10 cellular contexts compared by ENCODE assay signal in the genomic region with DNA sequence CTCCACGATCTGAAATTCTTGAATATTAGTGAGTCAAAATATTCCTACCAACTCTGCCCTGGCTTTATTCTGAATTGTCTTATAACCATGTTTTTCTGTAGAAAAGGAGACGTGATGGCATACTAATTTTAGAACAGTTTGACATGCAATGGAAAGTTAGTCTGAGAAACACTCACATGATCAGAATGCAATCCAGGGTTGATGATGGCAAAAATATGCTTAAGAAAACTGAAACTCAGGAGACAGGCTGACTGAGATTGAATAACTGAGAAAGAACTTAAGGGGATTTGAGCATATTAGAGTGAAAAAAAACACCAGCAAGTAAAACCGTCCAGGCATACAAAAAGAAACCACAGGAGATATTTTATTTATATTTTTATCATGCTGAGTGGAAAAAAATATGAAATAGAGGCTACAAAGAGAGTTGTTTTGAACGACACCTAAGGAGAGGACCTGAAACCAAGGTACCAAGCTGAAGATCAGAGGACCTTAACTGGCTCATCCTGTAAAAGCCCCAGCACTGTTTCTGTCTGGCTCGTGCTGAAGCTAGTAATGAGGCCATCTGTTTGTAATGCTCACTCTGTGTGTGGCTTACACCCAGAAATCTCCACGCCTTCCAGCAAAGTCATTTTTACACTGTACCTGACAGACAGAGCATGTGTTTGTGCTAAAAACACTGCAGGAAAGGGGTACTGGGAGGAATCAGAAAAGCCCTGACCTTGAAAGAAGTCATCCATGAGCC.
A peak's percentile ranks its signal among the peaks of the same experiment; 100 is the strongest.
DNase-seq lines count a peak whose midpoint lies in the region; ATAC-seq and TF ChIP-seq lines count a peak whose summit lies in the region.
"Had no signal": no experiment of that assay in that cellular context is flagged by ENCODE, and none has a peak within 500 bp of the region (broad histone marks: within the 10 kb centered on the region; RNA-seq: fewer than 3 reads in every experiment).

No MANE protein-coding gene starts in this region.

- TF ChIP-seq CTCF in CD8-positive, alpha-beta T cell (IDR thresholded peaks at IDR 0.05): no peak
- TF ChIP-seq CTCF in endodermal cell (conservative IDR thresholded peaks at IDR 0.05): no peak

- POLR2A ChIA-PET in CD8-positive, alpha-beta T cell (lab: Charles Lee): no interaction called here

- no peak overlapping the region for H3K4me3 Mint-ChIP-seq in CD8-positive, alpha-beta T cell
- no peak overlapping the region for H3K4me3 Mint-ChIP-seq in endodermal cell

- H3K4me3 ChIP-seq in adipocyte (ENCODE audit: low read length) (peak overlapping the region; percentile 72), skeletal muscle tissue (ENCODE audit: low read length in 3 of 3) (peak overlapping the region in 1 of 3 donors; percentile 33), endodermal cell (ENCODE audit: low read length) (no peak overlapping the region)
- no peak overlapping the region for H3K4me3 ChIP-seq in CD8-positive, alpha-beta T cell (ENCODE audit: low read depth, low read length)

- no peaks in the 10 kb centered on the region for H3K9me3 Mint-ChIP-seq in CD8-positive, alpha-beta T cell
- H3K9me3 Mint-ChIP-seq in endodermal cell: no peaks in the 10 kb centered on the region

- peak overlapping the region; percentile 88 for H3K9ac ChIP-seq in adipocyte (ENCODE audit: low read length)
- no peak overlapping the region for H3K9ac ChIP-seq in skeletal muscle tissue (ENCODE audit: low read depth in 1 of 3, low read length in 3 of 3)
- H3K9ac ChIP-seq in endodermal cell (ENCODE audit: extremely low read depth, low read length, poor library complexity, severe bottlenecking): no peak overlapping the region

- H3K36me3 Mint-ChIP-seq in CD8-positive, alpha-beta T cell: no peaks in the 10 kb centered on the region
- no peaks in the 10 kb centered on the region for H3K36me3 Mint-ChIP-seq in endodermal cell (ENCODE audit: low read depth)

- DNase-seq in G401 (ENCODE audit: low spot score) (peak; percentile 18), adipocyte (ENCODE audit: low read depth) (peak; percentile 92), left cardiac atrium (no peak), SW 1271 (lab: John Stamatoyannopoulos, UW) (no peak), endodermal cell (no peak), NCI-H146 treated with DMSO at 0.1 percent for 48 hours (lab: John Stamatoyannopoulos, UW; ENCODE audit: unreplicated experiment) (no peak)
- no peak for DNase-seq in CD8-positive, alpha-beta T cell
- DNase-seq: effector CD4-positive, alpha-beta T cell; NCI-H2107 had no signal

- in situ Hi-C loops in G401 (cut with HindIII; ENCODE audit: low sequenced_read_pairs): no loop called here

- H3K9me3 ChIP-seq in adipocyte (ENCODE audit: control insufficient read depth, low read length): no peaks in the 10 kb centered on the region
- no peaks in the 10 kb centered on the region for H3K9me3 ChIP-seq in skeletal muscle tissue (ENCODE audit: control insufficient read depth in 3 of 3, low read length in 3 of 3)
- no peaks in the 10 kb centered on the region for H3K9me3 ChIP-seq in CD8-positive, alpha-beta T cell (ENCODE audit: low read length)
- no peaks in the 10 kb centered on the region for H3K9me3 ChIP-seq in endodermal cell (ENCODE audit: control insufficient read depth, low read length)

- peak; percentile 81 to 83 for ATAC-seq in left cardiac atrium
- no peak for ATAC-seq in CD8-positive, alpha-beta T cell

- H3K27ac ChIP-seq in skeletal muscle tissue (ENCODE audit: low read depth, low read length): peak overlapping the region; percentile 65
- H3K27ac ChIP-seq in CD8-positive, alpha-beta T cell (ENCODE audit: low read depth, low read length): no peak overlapping the region
- H3K27ac ChIP-seq in endodermal cell (ENCODE audit: low read depth, low read length): no peak overlapping the region

- CTCF ChIA-PET in CD8-positive, alpha-beta T cell (lab: Charles Lee): no interaction called here

- no peak overlapping the region for H3K27ac Mint-ChIP-seq in CD8-positive, alpha-beta T cell
- no peak overlapping the region for H3K27ac Mint-ChIP-seq in endodermal cell

- H3K27me3 Mint-ChIP-seq in CD8-positive, alpha-beta T cell (ENCODE audit: low read depth): peaks cover 2% of the 10 kb centered on the region
- no peaks in the 10 kb centered on the region for H3K27me3 Mint-ChIP-seq in endodermal cell (ENCODE audit: insufficient read depth)

- no peaks in the 10 kb centered on the region for H3K27me3 ChIP-seq in adipocyte (replicated peaks; ENCODE audit: control insufficient read depth, insufficient read depth, low read length)
- no peaks in the 10 kb centered on the region for H3K27me3 ChIP-seq in skeletal muscle tissue (ENCODE audit: control insufficient read depth in 3 of 3, insufficient read depth in 3 of 3, low read length in 3 of 3)
- no peaks in the 10 kb centered on the region for H3K27me3 ChIP-seq in CD8-positive, alpha-beta T cell (ENCODE audit: insufficient read depth, low read length)
- H3K27me3 ChIP-seq in endodermal cell (ENCODE audit: control insufficient read depth, insufficient read depth, low read length, poor library complexity, severe bottlenecking): no peaks in the 10 kb centered on the region

- intact Hi-C loops in left cardiac atrium (cut with DNase I): no loop called here
- intact Hi-C loops in CD8-positive, alpha-beta T cell (cut with DNase I, micrococcal nuclease): no loop called here

- WGBS in endodermal cell (ENCODE audit: insufficient coverage in 1 of 2, insufficient read length in 1 of 2), 2 experiments: 85 to 89% methylated on average over 3 to 5 of the region's 6 CpGs

- H3K4me1 ChIP-seq in adipocyte (ENCODE audit: control insufficient read depth, insufficient read depth, low read length) (peaks cover 21% of the 10 kb centered on the region), skeletal muscle tissue (ENCODE audit: control insufficient read depth in 3 of 3, insufficient read depth in 3 of 3, low read length in 3 of 3) (peaks cover 0 to 7% (median 2%) of the 10 kb centered on the region in 3 donors), endodermal cell (ENCODE audit: control insufficient read depth, insufficient read depth, low read length) (no peaks in the 10 kb centered on the region)
- H3K4me1 ChIP-seq in CD8-positive, alpha-beta T cell (ENCODE audit: insufficient read depth, low read length): no peaks in the 10 kb centered on the region

- H3K4me1 Mint-ChIP-seq in CD8-positive, alpha-beta T cell (ENCODE audit: low read depth): no peaks in the 10 kb centered on the region
- H3K4me1 Mint-ChIP-seq in endodermal cell: no peaks in the 10 kb centered on the region

- H3K36me3 ChIP-seq in adipocyte (ENCODE audit: control insufficient read depth, insufficient read depth, low read length, severe bottlenecking) (no peaks in the 10 kb centered on the region), skeletal muscle tissue (ENCODE audit: control insufficient read depth in 3 of 3, insufficient read depth in 3 of 3, low read length in 3 of 3) (no peaks in the 10 kb centered on the region), endodermal cell (ENCODE audit: control insufficient read depth, insufficient read depth, low read length) (no peaks in the 10 kb centered on the region)
- no peaks in the 10 kb centered on the region for H3K36me3 ChIP-seq in CD8-positive, alpha-beta T cell (ENCODE audit: insufficient read depth, low read length)

Comparison
In these comparisons a context has a peak if more than half of its experiments do, and no peak if none do; other contexts are left out.
1. DNase-seq: peak in G401 (single experiment) and adipocyte (single experiment); none in left cardiac atrium (single experiment), CD8-positive, alpha-beta T cell (0 of 7), SW 1271 (0 of 2), endodermal cell (single experiment) and NCI-H146 treated with DMSO at 0.1 percent for 48 hours (single experiment).